16 cellular contexts compared by ENCODE assay signal in genomic region chr4:2713337-2713736, GRCh38. TPM values are rescaled to one million over a fixed set of nuclear protein-coding genes. Genes with fewer than 3 reads are reported as not detected.
A peak's percentile ranks its signal among the peaks of the same experiment; 100 is the strongest.
DNase-seq lines count a peak whose midpoint lies in the region; ATAC-seq, FAIRE-seq and TF ChIP-seq lines count a peak whose summit lies in the region.
"Had no signal": no experiment of that assay in that cellular context is flagged by ENCODE, and none has a peak within 500 bp of the region (broad histone marks: within the 10 kb centered on the region; RNA-seq: fewer than 3 reads in every experiment).

No MANE protein-coding gene starts in this region.

- no peak overlapping the region for H2AK5ac ChIP-seq in H1 (ENCODE audit: low read depth, low read length)

- H3K14ac ChIP-seq in H1 (ENCODE audit: insufficient read length): no peak overlapping the region

- no peaks in the 10 kb centered on the region for H3K79me1 ChIP-seq in H1 (ENCODE audit: low read depth, low read length)

- no peak overlapping the region for H3K9ac ChIP-seq in H1 (replicated peaks in 1 of 4; ENCODE audit: extremely low read depth in 1 of 4, low read depth in 3 of 4, low read length in 3 of 4)
- H3K9ac ChIP-seq: neural progenitor cell had no signal

- H3K18ac ChIP-seq in H1 (ENCODE audit: extremely low read depth, low read length): no peak overlapping the region

- peak overlapping the region; percentile 1; the same call in 1 of the 2 replicates for H4K8ac ChIP-seq in H1 (ENCODE audit: extremely low read depth, insufficient read depth, low read length)

- H3K27me3 Mint-ChIP-seq in activated CD4-positive, alpha-beta T cell treated with anti-CD3 and anti-CD28 coated beads, Interleukin-2, amount 10 ng/mL, durations not matched to agents 7 days and 5 days: no peaks in the 10 kb centered on the region
- H3K27me3 Mint-ChIP-seq in WTC11 (ENCODE audit: low read depth): no peaks in the 10 kb centered on the region
- no peaks in the 10 kb centered on the region for H3K27me3 Mint-ChIP-seq in osteocyte (ENCODE audit: unreplicated experiment)
- no peaks in the 10 kb centered on the region for H3K27me3 Mint-ChIP-seq in nephron progenitor cell (ENCODE audit: low read depth, poor library complexity)

- no peak overlapping the region for H3K23ac ChIP-seq in H1 (ENCODE audit: insufficient read length)

- no peaks in the 10 kb centered on the region for H3K23me2 ChIP-seq in H1 (ENCODE audit: low read depth, low read length)

- no peak overlapping the region for H3K56ac ChIP-seq in H1 (replicated peaks; ENCODE audit: insufficient read length, low read depth, low read length)

- TF ChIP-seq CTCF in WTC11 (IDR thresholded peaks at IDR 0.05): no peak
- TF ChIP-seq CTCF in H1 (IDR thresholded peaks at IDR 0.05; ENCODE audit: control extremely low read depth in 1 of 3, insufficient read depth in 1 of 3, low read depth in 1 of 3, low read length in 3 of 3): no peak
- no peak for TF ChIP-seq CTCF in osteocyte (IDR thresholded peaks at IDR 0.05)
- TF ChIP-seq CTCF in nephron progenitor cell (IDR thresholded peaks at IDR 0.05): no peak

- CTCF ChIA-PET in activated CD4-positive, alpha-beta T cell treated with anti-CD3 and anti-CD28 coated beads, Interleukin-2, amount 10 ng/mL, durations not matched to agents 7 days and 5 days (lab: Charles Lee): interaction anchor here (0.6 to 1.2 kb wide), 3 partner anchors 13 to 301 kb away, joined by 3 read pairs; no protein-coding TSS in a partner anchor
- CTCF ChIA-PET in WTC11 (lab: Charles Lee): no interaction called here
- CTCF ChIA-PET in H1 (lab: Charles Lee; ENCODE audit: partially characterized antibody): interaction anchor here (1.0 kb wide), 1 partner anchor 114 kb away, joined by 4 read pairs; no protein-coding TSS in a partner anchor

- H3K36me3 Mint-ChIP-seq in activated CD4-positive, alpha-beta T cell treated with anti-CD3 and anti-CD28 coated beads, Interleukin-2, amount 10 ng/mL, durations not matched to agents 7 days and 5 days (ENCODE audit: low read depth): peaks cover 33% of the 10 kb centered on the region
- H3K36me3 Mint-ChIP-seq in WTC11 (peaks cover 22% of the 10 kb centered on the region), osteocyte (ENCODE audit: unreplicated experiment) (peaks cover 32% of the 10 kb centered on the region), nephron progenitor cell (ENCODE audit: low read depth) (peaks cover 75% of the 10 kb centered on the region)

- H3K4me3 ChIP-seq in H1 (ENCODE audit: extremely low read depth in 1 of 4, insufficient read depth in 2 of 4, low read depth in 3 of 4, low read length in 4 of 4): no peak overlapping the region
- H3K4me3 ChIP-seq: A549, coronary artery, neural progenitor cell, uterus had no signal

- H3K4me2 ChIP-seq in H1 (ENCODE audit: insufficient read depth in 1 of 2, low read depth in 2 of 2, low read length in 2 of 2): no peak overlapping the region
- H3K4me2 ChIP-seq: A549, neural progenitor cell had no signal

- no peaks in the 10 kb centered on the region for H3K9me3 ChIP-seq in H1 (ENCODE audit: insufficient read depth in 2 of 2, low read depth in 1 of 2, low read length in 1 of 2)
- H3K9me3 ChIP-seq: A549, uterus had no signal

- H2AFZ ChIP-seq in H1 (ENCODE audit: low read length): no peak overlapping the region
- H2AFZ ChIP-seq: neural progenitor cell had no signal

- no peak overlapping the region for H2BK20ac ChIP-seq in H1 (ENCODE audit: low read length)

- H3K4me3 Mint-ChIP-seq in activated CD4-positive, alpha-beta T cell treated with anti-CD3 and anti-CD28 coated beads, Interleukin-2, amount 10 ng/mL, durations not matched to agents 7 days and 5 days: no peak overlapping the region
- H3K4me3 Mint-ChIP-seq in WTC11 (no peak overlapping the region), osteocyte (ENCODE audit: unreplicated experiment) (peak overlapping the region; percentile 4), nephron progenitor cell (no peak overlapping the region)
- H3K4me3 Mint-ChIP-seq: neural progenitor cell had no signal

- H4K5ac ChIP-seq in H1 (ENCODE audit: insufficient read length, low read depth, low read length): no peak overlapping the region

- H3K4me1 ChIP-seq in H1 (replicated peaks in 1 of 4; ENCODE audit: control insufficient read depth in 3 of 4, insufficient read depth in 4 of 4, low read length in 3 of 4): no peaks in the 10 kb centered on the region
- H3K4me1 ChIP-seq: A549, neural progenitor cell, uterus had no signal

- H3K79me2 ChIP-seq in H1 (ENCODE audit: control insufficient read depth in 1 of 2, insufficient read depth in 2 of 2, low read length in 2 of 2): no peaks in the 10 kb centered on the region

- POLR2A ChIA-PET in activated CD4-positive, alpha-beta T cell treated with anti-CD3 and anti-CD28 coated beads, Interleukin-2, amount 10 ng/mL, durations not matched to agents 7 days and 5 days (lab: Charles Lee): interaction anchor here (0.6 kb wide), 1 partner anchor 8 kb away, joined by 3 read pairs; no protein-coding TSS in a partner anchor
- POLR2A ChIA-PET in WTC11 (lab: Charles Lee): no interaction called here
- POLR2A ChIA-PET in H1 (lab: Charles Lee; ENCODE audit: partially characterized antibody): interaction anchor here (1.8 kb wide), 1 partner anchor 12 kb away, joined by 5 read pairs; no protein-coding TSS in a partner anchor

- no peaks in the 10 kb centered on the region for H3K27me3 ChIP-seq in H1 (replicated peaks in 1 of 4; ENCODE audit: control insufficient read depth in 3 of 4, extremely low read depth in 1 of 4, insufficient read depth in 3 of 4, low read length in 3 of 4)
- H3K27me3 ChIP-seq: neural progenitor cell, uterus had no signal

- H2BK12ac ChIP-seq in H1 (ENCODE audit: low read depth, low read length): no peak overlapping the region

- peaks cover 2 to 25% (median 6%) of the 10 kb centered on the region in 4 experiments; a peak in 6 of 8 replicates for H3K36me3 ChIP-seq in H1 (ENCODE audit: control insufficient read depth in 2 of 4, insufficient read depth in 4 of 4, low read length in 3 of 4)
- H3K36me3 ChIP-seq: neural progenitor cell, uterus had no signal

- no peak overlapping the region for H2BK5ac ChIP-seq in H1 (ENCODE audit: low read depth, low read length)

- H2BK15ac ChIP-seq in H1 (ENCODE audit: low read length): no peak overlapping the region

- no peak overlapping the region for H2BK120ac ChIP-seq in H1 (replicated peaks; ENCODE audit: low read depth, low read length)

- H3K4ac ChIP-seq in H1 (replicated peaks; ENCODE audit: insufficient read length, low read depth, low read length): no peak overlapping the region

- H4K20me1 ChIP-seq in H1 (replicated peaks in 1 of 2; ENCODE audit: control insufficient read depth in 1 of 2, insufficient read depth in 2 of 2, low read length in 2 of 2): peaks cover 0 to 5% of the 10 kb centered on the region in 2 experiments

- no peak overlapping the region for H4K91ac ChIP-seq in H1 (replicated peaks; ENCODE audit: insufficient read length, low read length)

- DNase-seq in activated CD4-positive, alpha-beta T cell treated with anti-CD3 and anti-CD28 coated beads, Interleukin-2, amount 10 ng/mL, durations not matched to agents 7 days and 5 days: no peak
- no peak for DNase-seq in activated CD4-positive, alpha-beta T cell treated with anti-CD3 and anti-CD28 coated beads for 1 hour
- DNase-seq in WTC11 (ENCODE audit: low spot score) (no peak), H1 (ENCODE audit: low read depth in 1 of 2, low spot score in 2 of 2) (no peak), osteocyte (ENCODE audit: extremely low spot score, unreplicated experiment) (no peak), SKM-1 treated with dmso at 0.1 percent for 144 hours (lab: John Stamatoyannopoulos, UW; ENCODE audit: unreplicated experiment) (no peak), nephron progenitor cell (no peak)
- DNase-seq: Calu3, KG1, NCI-H1694, NCI-H748 treated with DMSO at 0.1 percent for 48 hours, uterus had no signal

- no peak for TF ChIP-seq EP300 in H1 (IDR thresholded peaks at IDR 0.05; ENCODE audit: borderline replicate concordance in 1 of 2, low read depth in 2 of 2, low read length in 2 of 2)

- WGBS in H1 (ENCODE audit: extremely low coverage in 1 of 2, insufficient coverage in 1 of 2, insufficient read length in 1 of 2, insufficient replicate concordance in 2 of 2, low coverage in 1 of 2, low lambda C conversion rate in 2 of 2, missing lambda C conversion rate in 1 of 2), 2 experiments: 95% methylated on average over 5 of the region's 5 CpGs; no CpG with 5 or more reads in 1 of the 2 experiments

- no peaks in the 10 kb centered on the region for H3K9me3 Mint-ChIP-seq in activated CD4-positive, alpha-beta T cell treated with anti-CD3 and anti-CD28 coated beads, Interleukin-2, amount 10 ng/mL, durations not matched to agents 7 days and 5 days
- H3K9me3 Mint-ChIP-seq in WTC11 (no peaks in the 10 kb centered on the region), osteocyte (ENCODE audit: unreplicated experiment) (peaks cover 3% of the 10 kb centered on the region), nephron progenitor cell (peaks cover 3% of the 10 kb centered on the region)
- H3K9me3 Mint-ChIP-seq: neural progenitor cell had no signal

- H3K27ac Mint-ChIP-seq in activated CD4-positive, alpha-beta T cell treated with anti-CD3 and anti-CD28 coated beads, Interleukin-2, amount 10 ng/mL, durations not matched to agents 7 days and 5 days: peak overlapping the region; percentile 37
- H3K27ac Mint-ChIP-seq in WTC11 (peak overlapping the region; percentile 41; the same call in 1 of the 2 replicates), osteocyte (ENCODE audit: unreplicated experiment) (peak overlapping the region; percentile 89), nephron progenitor cell (no peak overlapping the region)
- H3K27ac Mint-ChIP-seq: neural progenitor cell had no signal

- no peak for TF ChIP-seq RAD21 in H1 (IDR thresholded peaks at IDR 0.05 in 1 of 2, conservative IDR thresholded peaks at IDR 0.05 in 1 of 2; ENCODE audit: low read depth in 2 of 2, low read length in 2 of 2)

- no peak overlapping the region for H3K27ac ChIP-seq in H1 (ENCODE audit: low read depth, low read length)
- H3K27ac ChIP-seq: A549, neural progenitor cell had no signal

- FAIRE-seq in H1 (lab: Jason Lieb, UNC): no peak
- FAIRE-seq: A549 had no signal

- ATAC-seq in WTC11 (no peak), HG02571 (IDR thresholded peaks at IDR 0.05; ENCODE audit: unreplicated experiment) (no peak)
- ATAC-seq: A549 had no signal

- peaks cover 19% of the 10 kb centered on the region for H3K4me1 Mint-ChIP-seq in activated CD4-positive, alpha-beta T cell treated with anti-CD3 and anti-CD28 coated beads, Interleukin-2, amount 10 ng/mL, durations not matched to agents 7 days and 5 days
- no peaks in the 10 kb centered on the region for H3K4me1 Mint-ChIP-seq in WTC11
- H3K4me1 Mint-ChIP-seq in osteocyte (ENCODE audit: unreplicated experiment): peaks cover 24% of the 10 kb centered on the region
- no peaks in the 10 kb centered on the region for H3K4me1 Mint-ChIP-seq in nephron progenitor cell
- H3K4me1 Mint-ChIP-seq: neural progenitor cell had no signal

- no peak for TF ChIP-seq POLR2A in H1 (IDR thresholded peaks at IDR 0.05; ENCODE audit: control extremely low read depth in 1 of 2, low read depth in 2 of 2, low read length in 2 of 2)

RNA-seq across cellular contexts. Expression of gene TNIP2, which starts 42.8 kb away (rescaled TPM):
- 10 to 100 TPM; 35.0 to 43.6 TPM for total RNA-seq in activated CD4-positive, alpha-beta T cell treated with anti-CD3 and anti-CD28 coated beads, Interleukin-2, amount 10 ng/mL, durations not matched to agents 7 days and 5 days
- total RNA-seq in WTC11 (2021) (39.3 to 44.4 TPM (median 41.5 TPM) in 3 replicates), osteocyte (32.7 and 34.0 TPM in 2 replicates)
- 36.2 and 37.7 TPM in 2 replicates for total RNA-seq in H1 (2021; fragmentation: NEBNext Ultra II Directional; extraction: Animal tissue kit (Norgen Biotek cat#: 25700))
- 23.7 and 35.7 TPM in 2 replicates for polyA plus RNA-seq in H1 (2011; rRNA removed)
- polyA plus RNA-seq in H1 (2011; cell fraction: cytosol; rRNA removed): 41.8 TPM
- 54.1 TPM for polyA plus RNA-seq in H1 (2011; cell fraction: nucleus; rRNA removed)
- polyA plus RNA-seq in H1 (2012, experiment 1 of 2): 26.4 to 39.9 TPM (median 39.1 TPM) in 4 replicates
- polyA plus RNA-seq in H1 (2012, experiment 2 of 2): 29.2 TPM
- 21.6 TPM for polyA plus RNA-seq in H1 (2013, experiment 1 of 2)
- polyA plus RNA-seq in H1 (2013, experiment 2 of 2): 23.2 TPM
- 7.9 and 15.5 TPM in 2 replicates for polyA minus RNA-seq in H1 (2011; rRNA and poly(A)+ RNA removed)
- polyA minus RNA-seq in H1 (2011; cell fraction: cytosol; rRNA and poly(A)+ RNA removed): 13.5 TPM
- polyA minus RNA-seq in H1 (2011; cell fraction: nucleus; rRNA and poly(A)+ RNA removed): 19.3 TPM
